ENCODE assay signal across 23 cellular contexts in genomic region chr11:126437731-126438130, GRCh38.
"Had no signal": no experiment of that assay in that cellular context is flagged by ENCODE, and none has a peak within 500 bp of the region (broad histone marks: within the 10 kb centered on the region; RNA-seq: fewer than 3 reads in every experiment).

No MANE protein-coding gene starts in this region.

- H3K36me3 ChIP-seq: brain microvascular endothelial cell, cardiac muscle cell had no signal

- H3K27ac ChIP-seq: brain microvascular endothelial cell, cardiac muscle cell, SK-N-MC had no signal

- H3K4me3 ChIP-seq: cardiac muscle cell, SK-N-MC had no signal

- DNase-seq: activated CD4-positive, alpha-beta memory T cell treated with anti-CD3 and anti-CD28 coated beads for 36 hours; activated CD4-positive, alpha-beta T cell treated with anti-CD3 and anti-CD28 coated beads, Interleukin-2, amount 10 ng/mL, durations not matched to agents 7 days and 5 days; activated CD4-positive, CD25-positive, alpha-beta regulatory T cell; activated gamma-delta T cell; activated naive CD4-positive, alpha-beta T cell treated with anti-CD3 and anti-CD28 coated beads for 36 hours; activated T-cell treated with anti-CD3 and anti-CD28 coated beads for 4 hours; activated T-cell treated with anti-CD3 and anti-CD28 coated beads, Interleukin-2, amount 50 U/mL, for 48 hours; amygdala; brain microvascular endothelial cell; cerebellar nuclear complex; NCI-H1092; NCI-H1417 treated with DMSO at 0.1 percent for 48 hours; NCI-H1694; NCI-H2029 treated with DMSO at 0.1 percent for 48 hours; NCI-H345; NCI-H510A; NCI-H526 treated with DMSO at 0.1 percent for 48 hours; NCI-H82; T-cell; T-helper 2 cell; T1000 had no signal
